In genomic region chr5:5905186-5905585, GRCh38 we compare ENCODE assay signal across 18 cellular contexts.
"Had no signal": no experiment of that assay in that cellular context is flagged by ENCODE, and none has a peak within 500 bp of the region (broad histone marks: within the 10 kb centered on the region; RNA-seq: fewer than 3 reads in every experiment).

No MANE protein-coding gene starts in this region.

- H2AFZ ChIP-seq: hepatocyte had no signal

- H3K4me3 ChIP-seq: coronary artery, dorsolateral prefrontal cortex, esophagus muscularis mucosa, gastroesophageal sphincter, heart left ventricle, hepatocyte, left lung, lower lobe of right lung, mucosa of descending colon had no signal

- H3K4me2 ChIP-seq: hepatocyte had no signal

- DNase-seq: dermis blood vessel endothelial cell; dorsolateral prefrontal cortex; effector CD4-positive, alpha-beta T cell; effector memory CD4-positive, alpha-beta T cell; foreskin keratinocyte; heart left ventricle; hypothalamus; left cardiac atrium; left lung; left ventricle myocardium superior; lower lobe of right lung; mesenchymal stem cell; mucosa of descending colon had no signal

- H3K36me3 ChIP-seq: esophagus muscularis mucosa, gastroesophageal sphincter, heart left ventricle, left lung, lower lobe of right lung had no signal

- H3K4me3 Mint-ChIP-seq: mesothelial cell of epicardium had no signal

- H3K27me3 ChIP-seq: esophagus muscularis mucosa, foreskin keratinocyte, gastroesophageal sphincter, hepatocyte, left lung had no signal

- H3K9me3 ChIP-seq: esophagus muscularis mucosa, gastroesophageal sphincter, heart left ventricle, left lung, lower lobe of right lung, mucosa of descending colon had no signal

- H3K4me1 ChIP-seq: esophagus muscularis mucosa, foreskin keratinocyte, gastroesophageal sphincter, heart left ventricle, left lung, lower lobe of right lung had no signal

- H3K27ac ChIP-seq: coronary artery, dorsolateral prefrontal cortex, esophagus muscularis mucosa, foreskin keratinocyte, gastroesophageal sphincter, heart left ventricle, hepatocyte, left lung, lower lobe of right lung had no signal

- ATAC-seq: foreskin keratinocyte, gastroesophageal sphincter, heart left ventricle, left cardiac atrium, left lung, left ventricle myocardium superior, lower lobe of right lung, mucosa of descending colon had no signal

- H3K27ac Mint-ChIP-seq: mesothelial cell of epicardium had no signal

- H3K79me2 ChIP-seq: hepatocyte had no signal

- H3K4me1 Mint-ChIP-seq: mesothelial cell of epicardium had no signal

- H3K36me3 Mint-ChIP-seq: mesothelial cell of epicardium had no signal
